In genomic region chr13:112703449-112703848, GRCh38 we compare ENCODE assay signal across 17 cellular contexts.
"Had no signal": no experiment of that assay in that cellular context is flagged by ENCODE, and none has a peak within 500 bp of the region (broad histone marks: within the 10 kb centered on the region; RNA-seq: fewer than 3 reads in every experiment).

No MANE protein-coding gene starts in this region.

- DNase-seq: activated B cell treated with CpG ODN at 0.5 μM for 24 hours; activated CD4-positive, alpha-beta T cell treated with anti-CD3 and anti-CD28 coated beads, Interleukin-2, amount 50 U/mL, for 1 hour; activated naive CD4-positive, alpha-beta T cell treated with anti-CD3 and anti-CD28 coated beads, Interleukin-2, amount 50 U/mL, for 16 hours; activated T-cell treated with anti-CD3 and anti-CD28 coated beads for 4 hours; amniotic stem cell; dermis blood vessel endothelial cell; mammary epithelial cell; SK-N-SH; stimulated activated CD4-positive, alpha-beta T cell treated with anti-CD3 and anti-CD28 coated beads, Interleukin-15, amount 100 ng/mL, for 24 hours; stimulated activated CD4-positive, alpha-beta T cell treated with anti-CD3 and anti-CD28 coated beads, Interleukin-4, amount 100 ng/mL, for 24 hours; T-helper 1 cell had no signal

- H3K4me2 ChIP-seq: SK-N-SH had no signal

- H3K9ac ChIP-seq: SK-N-SH had no signal

- ATAC-seq: body of pancreas; heart left ventricle; natural killer cell treated with Interleukin-12 subunit alpha and Interleukin-12 subunit beta and Interleukin-15 and Interleukin-18, amount 100 ng/mL, for 72 hours had no signal

- H3K27ac ChIP-seq: body of pancreas, ovary, thoracic aorta had no signal

- H3K4me3 ChIP-seq: body of pancreas, heart left ventricle, ovary, thoracic aorta had no signal

- H3K36me3 ChIP-seq: heart left ventricle, ovary, thoracic aorta had no signal

- H3K4me1 ChIP-seq: body of pancreas had no signal

- H3K27me3 ChIP-seq: body of pancreas, heart left ventricle, ovary had no signal

- H3K9me3 ChIP-seq: body of pancreas, heart left ventricle, ovary, SK-N-SH, thoracic aorta had no signal

- FAIRE-seq: urothelium cell line had no signal
